ENCODE assay signal across 24 cellular contexts in the genomic region with DNA sequence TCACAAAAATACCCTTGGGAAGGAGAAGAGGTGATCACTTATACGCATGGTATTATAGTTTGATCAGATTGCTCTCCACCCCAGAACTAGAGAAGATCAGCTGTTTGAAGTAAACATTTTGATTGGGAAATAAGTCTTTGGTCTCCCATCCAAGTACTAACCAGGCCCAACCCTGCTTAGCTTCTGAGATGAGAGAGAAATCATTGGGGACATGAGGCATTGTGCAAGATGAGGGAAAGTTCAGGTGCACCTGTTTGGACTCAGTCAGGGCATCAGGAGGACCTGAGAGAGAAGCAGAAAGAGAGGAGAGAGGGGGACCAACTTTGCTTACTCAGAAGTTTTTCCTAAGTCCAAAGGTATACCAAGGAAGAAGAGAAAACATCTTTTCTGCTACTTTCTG.
"Had no signal": no experiment of that assay in that cellular context is flagged by ENCODE, and none has a peak within 500 bp of the region (broad histone marks: within the 10 kb centered on the region; RNA-seq: fewer than 3 reads in every experiment).

No MANE protein-coding gene starts in this region.

- H3K27me3 Mint-ChIP-seq: activated naive CD8-positive, alpha-beta T cell treated with anti-CD3 and anti-CD28 coated beads, Interleukin-2, amount 50 U/mL, for 24 hours; stimulated activated naive CD8-positive, alpha-beta T cell treated with anti-CD3 and anti-CD28 coated beads, Interleukin-15, amount 100 ng/mL, for 72 hours had no signal

- H3K4me3 Mint-ChIP-seq: activated naive CD4-positive, alpha-beta T cell treated with anti-CD3 and anti-CD28 coated beads for 36 hours; activated naive CD8-positive, alpha-beta T cell treated with anti-CD3 and anti-CD28 coated beads, Interleukin-2, amount 50 U/mL, for 24 hours; stimulated activated naive CD8-positive, alpha-beta T cell treated with anti-CD3 and anti-CD28 coated beads, Interleukin-15, amount 100 ng/mL, for 72 hours had no signal

- H3K9me3 ChIP-seq: gastrocnemius medialis, heart left ventricle, left lung, ovary, right lobe of liver, suprapubic skin, transverse colon, uterus had no signal

- H3K4me3 ChIP-seq: coronary artery, gastrocnemius medialis, heart left ventricle, left lung, ovary, right lobe of liver, suprapubic skin, transverse colon, uterus had no signal

- H3K27ac Mint-ChIP-seq: activated naive CD4-positive, alpha-beta T cell treated with anti-CD3 and anti-CD28 coated beads for 36 hours; activated naive CD8-positive, alpha-beta T cell treated with anti-CD3 and anti-CD28 coated beads, Interleukin-2, amount 50 U/mL, for 24 hours; activated T-helper 2 cell treated with anti-CD3 and anti-CD28 coated beads, Interferon-gamma antibody, Interleukin-2, Interleukin-4, amounts not matched to agents 10 μg/mL and 5 μg/mL and 100 μg/mL, durations not matched to agents 14 hours and 24 hours and 36 hours; stimulated activated naive CD8-positive, alpha-beta T cell treated with anti-CD3 and anti-CD28 coated beads, Interleukin-15, amount 100 ng/mL, for 72 hours had no signal

- DNase-seq: activated CD4-positive, alpha-beta T cell treated with anti-CD3 and anti-CD28 coated beads, Interleukin-2, amount 50 U/mL, for 4 hours; activated naive CD4-positive, alpha-beta T cell treated with anti-CD3 and anti-CD28 coated beads for 36 hours; activated naive CD8-positive, alpha-beta T cell treated with anti-CD3 and anti-CD28 coated beads, Interleukin-2, amount 50 U/mL, for 24 hours; activated T-cell treated with anti-CD3 and anti-CD28 coated beads for 4 hours; anterior cingulate cortex; brain microvascular endothelial cell; central memory CD4-positive, alpha-beta T cell; gastrocnemius medialis; heart left ventricle; kidney; left lung; ovary; right lobe of liver; small intestine; stimulated activated CD4-positive, alpha-beta T cell treated with anti-CD3 and anti-CD28 coated beads, Interleukin-15, amount 100 ng/mL, for 24 hours; stimulated activated CD4-positive, alpha-beta T cell treated with anti-CD3 and anti-CD28 coated beads, Interleukin-2, amount 100 ng/mL, for 48 hours; stimulated activated naive CD8-positive, alpha-beta T cell treated with anti-CD3 and anti-CD28 coated beads, Interleukin-15, amount 100 ng/mL, for 72 hours; transverse colon; uterus; WERI-Rb-1 had no signal

- H3K4me1 ChIP-seq: uterus had no signal

- H3K27ac ChIP-seq: brain microvascular endothelial cell, coronary artery, gastrocnemius medialis, heart left ventricle, left lung, ovary, right lobe of liver, suprapubic skin, transverse colon, uterus, WERI-Rb-1 had no signal

- H3K9me3 Mint-ChIP-seq: activated naive CD4-positive, alpha-beta T cell treated with anti-CD3 and anti-CD28 coated beads for 36 hours; activated naive CD8-positive, alpha-beta T cell treated with anti-CD3 and anti-CD28 coated beads, Interleukin-2, amount 50 U/mL, for 24 hours; activated T-helper 2 cell treated with anti-CD3 and anti-CD28 coated beads, Interferon-gamma antibody, Interleukin-2, Interleukin-4, amounts not matched to agents 10 μg/mL and 5 μg/mL and 100 μg/mL, durations not matched to agents 14 hours and 24 hours and 36 hours; stimulated activated naive CD8-positive, alpha-beta T cell treated with anti-CD3 and anti-CD28 coated beads, Interleukin-15, amount 100 ng/mL, for 72 hours had no signal

- H3K27me3 ChIP-seq: brain microvascular endothelial cell, gastrocnemius medialis, heart left ventricle, left lung, ovary, right lobe of liver, suprapubic skin, transverse colon, uterus had no signal

- H3K36me3 ChIP-seq: ovary, uterus had no signal

- ATAC-seq: activated naive CD8-positive, alpha-beta T cell treated with anti-CD3 and anti-CD28 coated beads, Interleukin-2, amount 50 U/mL, for 24 hours; esophagus mucosa; gastrocnemius medialis; heart left ventricle; left lung; stimulated activated naive CD8-positive, alpha-beta T cell treated with anti-CD3 and anti-CD28 coated beads, Interleukin-15, amount 100 ng/mL, for 72 hours had no signal
